Comparison of ENCODE assay signal across 22 cellular contexts in genomic region chr10:116138897-116139296, GRCh38.
DNase-seq lines count a peak whose midpoint lies in the region; ATAC-seq and TF ChIP-seq lines count a peak whose summit lies in the region.
"Had no signal": no experiment of that assay in that cellular context is flagged by ENCODE, and none has a peak within 500 bp of the region (broad histone marks: within the 10 kb centered on the region; RNA-seq: fewer than 3 reads in every experiment).

No MANE protein-coding gene starts in this region.

- no peak overlapping the region for H3K4me3 ChIP-seq in thyroid gland (replicated peaks in 1 of 3)
- H3K4me3 ChIP-seq: ascending aorta, PC-9, upper lobe of left lung had no signal

- no TSS peak for BruUV-seq in MCF 10A (replicated peaks; lab: Mats Ljungman, UMichigan)

- H3K4me1 ChIP-seq in thyroid gland: no peaks in the 10 kb centered on the region
- H3K4me1 ChIP-seq: ascending aorta, upper lobe of left lung had no signal

- DNase-seq in DMS79 (lab: John Stamatoyannopoulos, UW) (peak; percentile 0), DMS79 treated with DMSO at 0.1 percent for 48 hours (lab: John Stamatoyannopoulos, UW) (no peak), NCI-H510A (lab: John Stamatoyannopoulos, UW) (peak; percentile 34), MCF 10A (ENCODE audit: unreplicated experiment) (peak; percentile 83), thyroid gland (peak; percentile 76 to 81), mesenteric fat pad (ENCODE audit: low spot score) (no peak), hippocampal formation (lab: John Stamatoyannopoulos, UW) (no peak)
- DNase-seq: 8988T; activated B cell treated with CpG ODN at 0.5 μM for 24 hours; activated CD4-positive, alpha-beta T cell treated with anti-CD3 and anti-CD28 coated beads, Interleukin-2, amount 50 U/mL, for 4 hours; activated CD8-positive, alpha-beta memory T cell treated with anti-CD3 and anti-CD28 coated beads, Interleukin-2, amount 50 U/mL, for 4 hours; CD4-positive, alpha-beta T cell; GDM1; mesendoderm; naive B cell; PC-9; SHP77 treated with DMSO at 0.1 percent for 48 hours; upper lobe of left lung had no signal

- no peaks in the 10 kb centered on the region for H3K36me3 Mint-ChIP-seq in MCF 10A (ENCODE audit: insufficient read depth, unreplicated experiment)
- H3K36me3 Mint-ChIP-seq: activated naive CD8-positive, alpha-beta T cell; naive B cell had no signal

- no peaks in the 10 kb centered on the region for H3K27me3 ChIP-seq in thyroid gland
- H3K27me3 ChIP-seq: ascending aorta, upper lobe of left lung had no signal

- no peak for ATAC-seq in HG02970 (IDR thresholded peaks at IDR 0.05; ENCODE audit: low FRiP score, unreplicated experiment)
- ATAC-seq: activated T-helper 17 cell treated with anti-CD3 and anti-CD28 coated beads, Interleukin-2, amount 50 U/mL, for 72 hours had no signal

- no peak overlapping the region for H3K4me3 Mint-ChIP-seq in MCF 10A (ENCODE audit: unreplicated experiment)
- H3K4me3 Mint-ChIP-seq: activated B cell treated with CpG ODN at 0.5 μM for 24 hours; activated naive CD8-positive, alpha-beta T cell; activated T-helper 17 cell treated with anti-CD3 and anti-CD28 coated beads, Interleukin-2, amount 50 U/mL, for 72 hours; CD4-positive, alpha-beta T cell; naive B cell had no signal

- intact Hi-C loops in MCF 10A (cut with micrococcal nuclease) (no loop called here), thyroid gland (cut with DNase I) (no loop called here)

- 30 to 33% methylated on average over 4 of the region's 4 CpGs for WGBS in thyroid gland, 2 donors

- H3K9me3 ChIP-seq in thyroid gland: no peaks in the 10 kb centered on the region
- H3K9me3 ChIP-seq: ascending aorta, upper lobe of left lung had no signal

- H3K27ac ChIP-seq in thyroid gland: no peak overlapping the region
- H3K27ac ChIP-seq: ascending aorta, PC-9, upper lobe of left lung had no signal

- no peaks in the 10 kb centered on the region for H3K36me3 ChIP-seq in thyroid gland
- H3K36me3 ChIP-seq: ascending aorta, upper lobe of left lung had no signal

- CTCF ChIA-PET in MCF 10A (lab: Yijun Ruan, JAX): interaction anchor here (0.6 to 1.1 kb wide), 6 partner anchors 9 to 394 kb away, joined by 3 to 4 read pairs (median 4); no protein-coding TSS in a partner anchor

- peaks cover 46% of the 10 kb centered on the region for H3K27me3 Mint-ChIP-seq in MCF 10A (ENCODE audit: insufficient read depth, unreplicated experiment)
- H3K27me3 Mint-ChIP-seq: activated B cell treated with CpG ODN at 0.5 μM for 24 hours, naive B cell had no signal

- H3K27ac Mint-ChIP-seq in MCF 10A (ENCODE audit: low read depth, unreplicated experiment): no peak overlapping the region
- H3K27ac Mint-ChIP-seq: activated B cell treated with CpG ODN at 0.5 μM for 24 hours; activated naive CD8-positive, alpha-beta T cell; activated T-helper 17 cell treated with anti-CD3 and anti-CD28 coated beads, Interleukin-2, amount 50 U/mL, for 72 hours; CD4-positive, alpha-beta T cell; naive B cell had no signal

- H3K4me1 Mint-ChIP-seq in MCF 10A (ENCODE audit: insufficient read depth, unreplicated experiment): peaks cover 5% of the 10 kb centered on the region
- H3K4me1 Mint-ChIP-seq: activated B cell treated with CpG ODN at 0.5 μM for 24 hours; activated T-helper 17 cell treated with anti-CD3 and anti-CD28 coated beads, Interleukin-2, amount 50 U/mL, for 72 hours; naive B cell had no signal

- H3K9me3 Mint-ChIP-seq in MCF 10A (ENCODE audit: unreplicated experiment): no peaks in the 10 kb centered on the region
- H3K9me3 Mint-ChIP-seq: activated B cell treated with CpG ODN at 0.5 μM for 24 hours; activated T-helper 17 cell treated with anti-CD3 and anti-CD28 coated beads, Interleukin-2, amount 50 U/mL, for 72 hours; CD4-positive, alpha-beta T cell had no signal

- POLR2A ChIA-PET in MCF 10A (lab: Yijun Ruan, JAX): interaction anchor here (1.0 to 1.3 kb wide), 2 partner anchors 54 to 193 kb away, joined by 3 read pairs; no protein-coding TSS in a partner anchor

- TF ChIP-seq CTCF in MCF 10A (IDR thresholded peaks at IDR 0.05; ENCODE audit: unreplicated experiment) (no peak), thyroid gland (IDR thresholded peaks at IDR 0.05) (peak in 2 of 6 experiments; percentile 4 to 9)

- TF ChIP-seq POLR2A in thyroid gland (IDR thresholded peaks at IDR 0.05): no peak

Comparison
In these comparisons a context has a peak if more than half of its experiments do, and no peak if none do; other contexts are left out.
1. DNase-seq: peak in DMS79 (single experiment), NCI-H510A (single experiment), MCF 10A (single experiment) and thyroid gland (2 of 2); none in DMS79 treated with DMSO at 0.1 percent for 48 hours (single experiment), mesenteric fat pad (single experiment) and hippocampal formation (0 of 2).